ENCODE assay signal across 26 cellular contexts in genomic region chr2:102510791-102511575, GRCh38. TPM values are rescaled to one million over a fixed set of nuclear protein-coding genes. Genes with fewer than 3 reads are reported as not detected.
"Had no signal": no experiment of that assay in that cellular context is flagged by ENCODE, and none has a peak within 500 bp of the region (broad histone marks: within the 10 kb centered on the region; RNA-seq: fewer than 3 reads in every experiment).

No MANE protein-coding gene starts in this region.

- FAIRE-seq: endothelial cell of umbilical vein, islet of Langerhans had no signal

- H3K4me1 Mint-ChIP-seq: neural crest cell had no signal

- H3K27ac Mint-ChIP-seq: naive B cell; stimulated activated memory B cell treated with anti-CD40 and anti-IgM and Interleukin-4, amounts not matched to agents 10 μg/mL and 1 μg/mL and 100 μg/mL, for 72 hours; stimulated activated naive CD8-positive, alpha-beta T cell treated with anti-CD3 and anti-CD28 coated beads, Interleukin-15, amount 100 ng/mL, for 72 hours had no signal

- DNase-seq: cerebellar nuclear complex; colonic mucosa; dermis blood vessel endothelial cell; erythroblast; gastrocnemius medialis; heart right ventricle; hypothalamus; left ventricle myocardium superior; mesenchymal stem cell; midbrain; naive B cell; right cardiac atrium; stimulated activated CD4-positive, alpha-beta T cell treated with anti-CD3 and anti-CD28 coated beads, Interleukin-15, amount 100 ng/mL, for 24 hours; stimulated activated CD4-positive, alpha-beta T cell treated with anti-CD3 and anti-CD28 coated beads, Interleukin-1b, Interleukin-23, amount 100 ng/mL, for 48 hours; stimulated activated CD4-positive, alpha-beta T cell treated with anti-CD3 and anti-CD28 coated beads, Interleukin-4, amount 100 ng/mL, for 24 hours; stimulated activated naive CD8-positive, alpha-beta T cell treated with anti-CD3 and anti-CD28 coated beads, Interleukin-15, amount 100 ng/mL, for 72 hours; testis; transverse colon had no signal

- H3K4me1 ChIP-seq: colonic mucosa, testis, transverse colon had no signal

- H3K4me3 Mint-ChIP-seq: naive B cell; neural crest cell; stimulated activated memory B cell treated with anti-CD40 and anti-IgM and Interleukin-4, amounts not matched to agents 10 μg/mL and 1 μg/mL and 100 μg/mL, for 72 hours; stimulated activated naive CD8-positive, alpha-beta T cell treated with anti-CD3 and anti-CD28 coated beads, Interleukin-15, amount 100 ng/mL, for 72 hours had no signal

- ATAC-seq: gastrocnemius medialis; heart right ventricle; left ventricle myocardium superior; right cardiac atrium; stimulated activated memory B cell treated with anti-CD40 and anti-IgM and Interleukin-4, amounts not matched to agents 10 μg/mL and 1 μg/mL and 100 μg/mL, for 72 hours; stimulated activated naive CD8-positive, alpha-beta T cell treated with anti-CD3 and anti-CD28 coated beads, Interleukin-15, amount 100 ng/mL, for 72 hours had no signal

- H3K9me3 ChIP-seq: colonic mucosa, gastrocnemius medialis, testis, transverse colon had no signal

- H3K27ac ChIP-seq: colonic mucosa, gastrocnemius medialis, heart right ventricle, testis, transverse colon had no signal

- H3K36me3 ChIP-seq: colonic mucosa, gastrocnemius medialis, heart right ventricle, transverse colon had no signal

- H3K27me3 ChIP-seq: colonic mucosa, gastrocnemius medialis, testis, transverse colon had no signal

- H3K4me3 ChIP-seq: colonic mucosa, gastrocnemius medialis, heart right ventricle, lung, testis, transverse colon had no signal

RNA-seq across cellular contexts. Expression of gene SLC9A4, which starts 38.0 kb away (rescaled TPM):
- total RNA-seq: cardiac septum, dermis blood vessel endothelial cell, endothelial cell of umbilical vein, gastrocnemius medialis, left ventricle myocardium superior, neural crest cell, osteocyte, right cardiac atrium, subcutaneous adipose tissue, transverse colon had no signal
- polyA plus RNA-seq: endothelial cell of umbilical vein, heart right ventricle, right cardiac atrium had no signal
